Comparison of ENCODE assay signal across 29 cellular contexts in genomic region chr1:2632051-2632430, GRCh38. TPM values are rescaled to one million over a fixed set of nuclear protein-coding genes. Genes with fewer than 3 reads are reported as not detected.
DNase-seq lines count a peak whose midpoint lies in the region; ATAC-seq, FAIRE-seq and TF ChIP-seq lines count a peak whose summit lies in the region.
"Had no signal": no experiment of that assay in that cellular context is flagged by ENCODE, and none has a peak within 500 bp of the region (broad histone marks: within the 10 kb centered on the region; RNA-seq: fewer than 3 reads in every experiment).

No MANE protein-coding gene starts in this region.

- BruUV-seq in K562 (replicated peaks; lab: Mats Ljungman, UMichigan), result no TSS peak

- H3K27ac Mint-ChIP-seq in IgD-negative memory B cell, result peak overlapping the region in 2 of 3 donors; percentile 14 to 59
- H3K27ac Mint-ChIP-seq in activated naive CD8-positive, alpha-beta T cell treated with anti-CD3 and anti-CD28 coated beads for 36 hours, result no peak overlapping the region

- H2AFZ ChIP-seq in K562 (ENCODE audit: low read depth, low read length), result no peak overlapping the region
- H2AFZ ChIP-seq in osteoblast (ENCODE audit: low read length), result no peak overlapping the region

- H3K4me1 Mint-ChIP-seq in IgD-negative memory B cell, result peaks cover 0 to 3% (median 0%) of the 10 kb centered on the region in 3 donors
- no peaks in the 10 kb centered on the region for H3K4me1 Mint-ChIP-seq in activated naive CD8-positive, alpha-beta T cell treated with anti-CD3 and anti-CD28 coated beads for 36 hours
- H3K4me1 Mint-ChIP-seq: CD14-positive monocyte had no signal

- no peaks in the 10 kb centered on the region for H3K9me1 ChIP-seq in K562 (ENCODE audit: control insufficient read depth, insufficient read depth, low read length)

- H3K36me3 Mint-ChIP-seq in IgD-negative memory B cell, result no peaks in the 10 kb centered on the region
- H3K36me3 Mint-ChIP-seq in activated naive CD8-positive, alpha-beta T cell treated with anti-CD3 and anti-CD28 coated beads for 36 hours, result no peaks in the 10 kb centered on the region
- H3K36me3 Mint-ChIP-seq: CD8-positive, alpha-beta memory T cell had no signal

- POLR2A ChIA-PET in K562 (lab: Yijun Ruan, JAX), result no interaction called here

- H3K4me1 ChIP-seq in K562 (replicated peaks in 1 of 2; ENCODE audit: control insufficient read depth in 2 of 2, insufficient read depth in 2 of 2, low read length in 2 of 2) (peaks cover 0 to 17% of the 10 kb centered on the region in 2 experiments; a peak in 1 of 5 replicates), osteoblast (ENCODE audit: insufficient read depth, low read length) (no peaks in the 10 kb centered on the region), upper lobe of right lung (no peaks in the 10 kb centered on the region)

- WGBS in K562 (ENCODE audit: insufficient coverage, low coverage, missing lambda C conversion rate), result 0% methylated on average over 8 of the region's 8 CpGs

- H3K9me3 Mint-ChIP-seq in IgD-negative memory B cell, result peaks cover 0 to 7% (median 5%) of the 10 kb centered on the region in 3 donors
- H3K9me3 Mint-ChIP-seq in activated naive CD8-positive, alpha-beta T cell treated with anti-CD3 and anti-CD28 coated beads for 36 hours, result peaks cover 4% of the 10 kb centered on the region
- H3K9me3 Mint-ChIP-seq: CD8-positive, alpha-beta memory T cell had no signal

- H3K27me3 ChIP-seq in K562 (ENCODE audit: control insufficient read depth in 2 of 2, insufficient read depth in 2 of 2, low read length in 2 of 2) (peaks cover 0 to 8% of the 10 kb centered on the region in 2 experiments; a peak in 2 of 5 replicates), osteoblast (ENCODE audit: insufficient read depth, low read length) (peaks cover 18% of the 10 kb centered on the region), upper lobe of right lung (peaks cover 49% of the 10 kb centered on the region)

- H3K27ac ChIP-seq in K562 (ENCODE audit: extremely low read depth, low read depth, low read length), result no peak overlapping the region
- no peak overlapping the region for H3K27ac ChIP-seq in osteoblast (ENCODE audit: low read depth, low read length)
- H3K27ac ChIP-seq in upper lobe of right lung, result no peak overlapping the region
- H3K27ac ChIP-seq: HL-60, RWPE1, SK-N-MC had no signal

- H3K27me3 Mint-ChIP-seq in IgD-negative memory B cell, result peaks cover 2% of the 10 kb centered on the region
- H3K27me3 Mint-ChIP-seq in activated naive CD8-positive, alpha-beta T cell treated with anti-CD3 and anti-CD28 coated beads for 36 hours, result peaks cover 29% of the 10 kb centered on the region

- DNase-seq in K562 (ENCODE audit: extremely low read depth in 1 of 4, low spot score in 3 of 4) (no peak), osteoblast (ENCODE audit: insufficient read length, low spot score, missing footprints) (peak; percentile 76), upper lobe of right lung (peak; percentile 55), medulla oblongata (ENCODE audit: extremely low spot score) (no peak)
- DNase-seq in activated naive CD8-positive, alpha-beta T cell treated with anti-CD3 and anti-CD28 coated beads for 36 hours, result no peak
- DNase-seq: CD8-positive, alpha-beta memory T cell; DMS 273 treated with DMSO at 0.1 percent for 48 hours; DMS79; EL; GDM1; GOT3; MV-4-11; NCI-H1105; NCI-H1436 treated with DMSO at 0.1 percent for 48 hours; NCI-H1930; NCI-H2107; NCI-H526 treated with DMSO at 0.1 percent for 48 hours; SHP77 treated with DMSO at 0.1 percent for 48 hours; SW 1271 had no signal

- no peak for FAIRE-seq in K562 (lab: Jason Lieb, UNC)
- FAIRE-seq: GM12878 had no signal

- H3K9me3 ChIP-seq in K562 (replicated peaks; ENCODE audit: control insufficient read depth, insufficient read depth, low read depth, low read length), result peaks cover 10% of the 10 kb centered on the region
- no peaks in the 10 kb centered on the region for H3K9me3 ChIP-seq in osteoblast (ENCODE audit: low read depth, low read length)
- no peaks in the 10 kb centered on the region for H3K9me3 ChIP-seq in upper lobe of right lung

- TF ChIP-seq EP300 in K562 (IDR thresholded peaks at IDR 0.05; ENCODE audit: low read length), result no peak

- TF ChIP-seq POLR2A in K562 (conservative IDR thresholded peaks at IDR 0.05), result no peak

- no peak overlapping the region for H3K4me3 Mint-ChIP-seq in IgD-negative memory B cell
- no peak overlapping the region for H3K4me3 Mint-ChIP-seq in activated naive CD8-positive, alpha-beta T cell treated with anti-CD3 and anti-CD28 coated beads for 36 hours
- H3K4me3 Mint-ChIP-seq: CD8-positive, alpha-beta memory T cell had no signal

- H3K4me2 ChIP-seq in K562 (ENCODE audit: insufficient read depth, low read length) (no peak overlapping the region), osteoblast (ENCODE audit: insufficient read depth, low read length) (no peak overlapping the region)

- TF ChIP-seq CTCF in K562 (IDR thresholded peaks at IDR 0.05 in 2 of 3, conservative IDR thresholded peaks at IDR 0.05 in 1 of 3; ENCODE audit: insufficient read depth in 2 of 3, low read depth in 1 of 3, low read length in 3 of 3) (no peak), osteoblast (IDR thresholded peaks at IDR 0.05; ENCODE audit: extremely low read depth, low read depth, low read length) (no peak), upper lobe of right lung (IDR thresholded peaks at IDR 0.05) (no peak)

- no peaks in the 10 kb centered on the region for H3K36me3 ChIP-seq in K562 (ENCODE audit: control insufficient read depth, insufficient read depth, low read length)
- no peaks in the 10 kb centered on the region for H3K36me3 ChIP-seq in osteoblast (ENCODE audit: insufficient read depth, low read length)
- no peaks in the 10 kb centered on the region for H3K36me3 ChIP-seq in upper lobe of right lung

- H4K20me1 ChIP-seq in K562 (replicated peaks; ENCODE audit: control insufficient read depth, insufficient read depth, low read length) (no peaks in the 10 kb centered on the region), osteoblast (ENCODE audit: insufficient read depth, low read length) (no peaks in the 10 kb centered on the region)

- intact Hi-C loops in K562 (cut with micrococcal nuclease), result no loop called here
- intact Hi-C loops in upper lobe of right lung (cut with DNase I), result no loop called here

- no peak overlapping the region for H3K9ac ChIP-seq in K562 (ENCODE audit: insufficient read depth in 1 of 2, low read depth in 2 of 2, low read length in 2 of 2)

- no peak for TF ChIP-seq RAD21 in K562 (CRISPR knock-in tag; conservative IDR thresholded peaks at IDR 0.05 in 1 of 2, IDR thresholded peaks at IDR 0.05 in 1 of 2)

- H3K79me2 ChIP-seq in K562 (ENCODE audit: control insufficient read depth, insufficient read depth, low read length) (no peaks in the 10 kb centered on the region), osteoblast (ENCODE audit: insufficient read depth, low read length) (no peaks in the 10 kb centered on the region)

- CTCF ChIA-PET in K562 (lab: Yijun Ruan, JAX; ENCODE audit: low intra/inter-chr PET ratio), result no interaction called here

- in situ Hi-C loops in K562 (cut with MboI), result loop anchor here (10.0 kb wide), 1 partner anchor 217 kb away; the partner anchor contains the start of gene PEX10

- ATAC-seq in K562 (no peak), upper lobe of right lung (no peak), GM19455 (IDR thresholded peaks at IDR 0.05; ENCODE audit: unreplicated experiment) (no peak)
- ATAC-seq: GM12878 had no signal

- H3K4me3 ChIP-seq in K562 (no peak overlapping the region), osteoblast (ENCODE audit: insufficient read depth, low read length) (no peak overlapping the region), upper lobe of right lung (no peak overlapping the region)
- H3K4me3 ChIP-seq: GM12878, SK-N-MC had no signal

RNA-seq across cellular contexts. Expression of gene MMEL1, which starts 0.8 kb away (rescaled TPM):
- polyA plus RNA-seq in IgD-negative memory B cell (5.8 TPM), K562 (2011; rRNA removed) (not detected in 2 replicates), K562 (2014; fragmentation: Illumina TruSeq; extraction: Trizol) (not detected in 2 replicates), K562 (2014; fragmentation: Nextera tagmentation; extraction: Ambion mirVana) (not detected), K562 (2014; rRNA removed) (not detected in 2 replicates)
- not detected in 2 replicates for total RNA-seq in K562 (2011; cell fraction: chromatin; rRNA removed; ENCODE audit: low replicate concordance)
- total RNA-seq in K562 (2011; cell fraction: nucleolus; rRNA removed), result not detected in 2 replicates
- not detected in 2 replicates for total RNA-seq in K562 (2011; cell fraction: nucleoplasm; rRNA removed)
- total RNA-seq in K562 (2014; rRNA removed) (not detected in 2 replicates), K562 (2014; rRNA removed; fragmentation: Illumina TruSeq; extraction: Trizol) (not detected in 2 replicates), K562 (2015; rRNA removed; fragmentation: Illumina TruSeq; extraction: Trizol) (not detected in 2 replicates), K562 (2021) (not detected in 2 replicates), osteoblast (under 0.01 TPM in 1 of 2 replicates, not detected in the other), upper lobe of right lung (3.2 TPM)
- not detected in 2 replicates for polyA plus RNA-seq in K562 (2011; cell fraction: cytosol; rRNA removed)
- 0.11 and 0.18 TPM in 2 replicates for polyA plus RNA-seq in K562 (2011; cell fraction: nucleus; rRNA removed)
- 0.11 TPM in 1 of 2 replicates, not detected in the other for polyA plus RNA-seq in K562 (2012)
- not detected in 2 replicates for polyA minus RNA-seq in K562 (2011; rRNA and poly(A)+ RNA removed)
- not detected in 2 replicates for polyA minus RNA-seq in K562 (2011; cell fraction: cytosol; rRNA and poly(A)+ RNA removed)
- polyA minus RNA-seq in K562 (2011; cell fraction: nucleus; rRNA and poly(A)+ RNA removed), result not detected in 2 replicates
- 1 to 10 TPM; 1.5 to 1.6 TPM for total RNA-seq in activated naive CD8-positive, alpha-beta T cell treated with anti-CD3 and anti-CD28 coated beads for 36 hours
- total RNA-seq: A673, GM12878, LHCN-M2, MCF 10A had no signal

RNA-seq across cellular contexts. Expression of gene PRXL2B, which starts 45.5 kb away (rescaled TPM):
- 20.3 TPM for polyA plus RNA-seq in IgD-negative memory B cell
- total RNA-seq in K562 (2011; cell fraction: chromatin; rRNA removed; ENCODE audit: low replicate concordance), result 4.0 and 14.5 TPM in 2 replicates
- 13.0 and 14.3 TPM in 2 replicates for total RNA-seq in K562 (2011; cell fraction: nucleolus; rRNA removed)
- total RNA-seq in K562 (2011; cell fraction: nucleoplasm; rRNA removed), result 5.5 and 8.1 TPM in 2 replicates
- 14.0 and 16.4 TPM in 2 replicates for total RNA-seq in K562 (2014; rRNA removed)
- 3.3 and 4.1 TPM in 2 replicates for total RNA-seq in K562 (2014; rRNA removed; fragmentation: Illumina TruSeq; extraction: Trizol)
- total RNA-seq in K562 (2015; rRNA removed; fragmentation: Illumina TruSeq; extraction: Trizol), result 11.8 TPM in 2 replicates
- 25.3 and 28.1 TPM in 2 replicates for total RNA-seq in K562 (2021)
- 6.7 and 7.0 TPM in 2 replicates for polyA plus RNA-seq in K562 (2011; rRNA removed)
- polyA plus RNA-seq in K562 (2011; cell fraction: cytosol; rRNA removed), result 9.9 and 25.7 TPM in 2 replicates
- polyA plus RNA-seq in K562 (2011; cell fraction: nucleus; rRNA removed), result 20.2 and 28.6 TPM in 2 replicates
- 11.9 and 22.1 TPM in 2 replicates for polyA plus RNA-seq in K562 (2012)
- 15.2 and 16.6 TPM in 2 replicates for polyA plus RNA-seq in K562 (2014; fragmentation: Illumina TruSeq; extraction: Trizol)
- 1 to 10 TPM in 1 of 2 experiments, under 1 TPM in 1; 0.99 to 1.7 TPM for polyA plus RNA-seq in K562 (2014; fragmentation: Nextera tagmentation; extraction: Ambion mirVana)
- 17.6 and 20.7 TPM in 2 replicates for polyA plus RNA-seq in K562 (2014; rRNA removed)
- polyA minus RNA-seq in K562 (2011; rRNA and poly(A)+ RNA removed), result 1.8 and 4.0 TPM in 2 replicates
- 3.9 and 7.0 TPM in 2 replicates for polyA minus RNA-seq in K562 (2011; cell fraction: cytosol; rRNA and poly(A)+ RNA removed)
- polyA minus RNA-seq in K562 (2011; cell fraction: nucleus; rRNA and poly(A)+ RNA removed), result 5.4 and 6.8 TPM in 2 replicates
- total RNA-seq in osteoblast, result 8.0 and 9.4 TPM in 2 replicates
- 25.9 TPM for total RNA-seq in upper lobe of right lung
- 10 to 100 TPM; 42.2 to 43.2 TPM for total RNA-seq in activated naive CD8-positive, alpha-beta T cell treated with anti-CD3 and anti-CD28 coated beads for 36 hours

Comparison
In these comparisons a context has a peak if more than half of its experiments do, and no peak if none do; other contexts are left out.
1. DNase-seq: peak in osteoblast (single experiment) and upper lobe of right lung (single experiment); none in K562 (0 of 4), medulla oblongata (single experiment) and activated naive CD8-positive, alpha-beta T cell treated with anti-CD3 and anti-CD28 coated beads for 36 hours (single experiment).